In the genomic region with DNA sequence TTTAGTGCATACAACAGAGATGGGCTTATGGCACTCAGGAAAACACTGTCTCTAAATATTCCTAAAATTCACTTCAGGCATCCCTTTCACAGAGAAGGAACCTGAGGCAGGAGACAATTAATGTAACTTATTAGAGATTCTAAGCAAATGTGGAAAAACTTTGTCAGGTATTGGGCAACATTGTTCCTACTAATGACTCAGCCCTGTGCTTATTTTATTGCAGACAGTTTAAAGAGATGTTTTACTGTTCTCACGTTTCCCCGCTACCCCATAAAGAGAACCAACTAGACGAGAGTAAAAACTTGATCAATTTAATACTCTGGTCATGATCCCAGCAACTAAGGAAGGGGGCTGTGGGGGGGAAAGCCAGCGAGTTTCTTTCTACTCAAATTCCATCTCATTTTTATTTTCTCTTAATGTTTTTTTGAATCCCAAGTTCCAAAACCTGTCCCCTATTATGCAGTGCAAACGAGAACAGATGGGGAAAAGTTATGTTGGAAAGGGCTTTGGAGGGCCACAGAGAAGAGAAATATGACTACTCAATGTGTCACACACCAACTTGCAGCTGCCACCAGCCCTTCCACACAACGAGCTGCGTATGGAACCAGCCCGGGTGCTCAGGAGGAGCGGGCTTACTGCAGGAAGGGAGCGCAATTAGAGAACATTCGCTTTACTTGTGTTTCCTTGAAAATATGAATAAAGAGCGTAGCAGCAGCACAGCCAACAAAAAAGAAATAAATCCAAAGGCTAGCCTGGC, we compare ENCODE assay signal across 10 cellular contexts. TPM values are rescaled to one million over a fixed set of nuclear protein-coding genes. Genes with fewer than 3 reads are reported as not detected.
A peak's percentile ranks its signal among the peaks of the same experiment; 100 is the strongest.
DNase-seq lines count a peak whose midpoint lies in the region; ATAC-seq and TF ChIP-seq lines count a peak whose summit lies in the region.
"Had no signal": no experiment of that assay in that cellular context is flagged by ENCODE, and none has a peak within 500 bp of the region (broad histone marks: within the 10 kb centered on the region; RNA-seq: fewer than 3 reads in every experiment).

No MANE protein-coding gene starts in this region.

- H3K9me3 ChIP-seq in hepatocyte (ENCODE audit: low read depth) = no peaks in the 10 kb centered on the region

- TF ChIP-seq CTCF in AG09309 (IDR thresholded peaks at IDR 0.05; ENCODE audit: control insufficient read depth, insufficient read depth, low read depth, low read length, missing control alignments) = no peak
- no peak for TF ChIP-seq CTCF in hepatocyte (IDR thresholded peaks at IDR 0.05; ENCODE audit: poor library complexity)

- ATAC-seq in T-cell (replicated peaks in 1 of 4) (no peak), GM18511 (IDR thresholded peaks at IDR 0.05; ENCODE audit: unreplicated experiment) (no peak)
- ATAC-seq in effector memory CD8-positive, alpha-beta T cell (replicated peaks) = no peak

- no peaks in the 10 kb centered on the region for H4K20me1 ChIP-seq in hepatocyte (ENCODE audit: insufficient read depth, poor library complexity, severe bottlenecking)

- peak overlapping the region; percentile 78 to 84 for H3K27ac Mint-ChIP-seq in T-cell
- peak overlapping the region in 1 of 2 donors; percentile 71 for H3K27ac Mint-ChIP-seq in effector memory CD8-positive, alpha-beta T cell
- H3K27ac Mint-ChIP-seq: activated B cell treated with CpG ODN at 0.5 μM for 24 hours had no signal

- H3K4me1 ChIP-seq in hepatocyte (ENCODE audit: insufficient read depth) = peaks cover 6% of the 10 kb centered on the region

- POLR2A ChIA-PET in T-cell (lab: Charles Lee) = no interaction called here

- H2AFZ ChIP-seq in hepatocyte = no peak overlapping the region

- H3K4me3 ChIP-seq in AG09309 (ENCODE audit: control insufficient read depth, low read depth, low read length) (peak overlapping the region; percentile 27), hepatocyte (no peak overlapping the region)

- peak overlapping the region; percentile 35 for H3K4me2 ChIP-seq in hepatocyte

- no peak overlapping the region for H3K27ac ChIP-seq in hepatocyte

- no peaks in the 10 kb centered on the region for H3K36me3 Mint-ChIP-seq in T-cell
- H3K36me3 Mint-ChIP-seq in effector memory CD8-positive, alpha-beta T cell (ENCODE audit: insufficient read depth) = no peaks in the 10 kb centered on the region

- DNase-seq in AG09309 (ENCODE audit: low read depth) (peak; percentile 76), GM03348 (ENCODE audit: low spot score) (peak; percentile 72), T-cell (no peak), hepatocyte (ENCODE audit: low spot score) (peak; percentile 48), NCI-H1417 treated with DMSO at 0.1 percent for 48 hours (lab: John Stamatoyannopoulos, UW) (no peak), NCI-H2029 (lab: John Stamatoyannopoulos, UW) (no peak)
- no peak for DNase-seq in effector memory CD8-positive, alpha-beta T cell
- DNase-seq: activated B cell treated with CpG ODN at 0.5 μM for 24 hours, substantia nigra had no signal

- no peaks in the 10 kb centered on the region for H3K27me3 Mint-ChIP-seq in T-cell
- no peaks in the 10 kb centered on the region for H3K27me3 Mint-ChIP-seq in effector memory CD8-positive, alpha-beta T cell
- H3K27me3 Mint-ChIP-seq: activated B cell treated with CpG ODN at 0.5 μM for 24 hours had no signal

- no peaks in the 10 kb centered on the region for H3K27me3 ChIP-seq in hepatocyte

- WGBS in hepatocyte (ENCODE audit: low lambda C conversion rate, missing lambda C conversion rate) = 62% methylated on average over 12 of the region's 12 CpGs

- CTCF ChIA-PET in T-cell (lab: Charles Lee) = interaction anchor here in 1 of 2 donors (1.3 kb wide), 1 partner anchor 15 kb away, joined by 3 read pairs; no protein-coding TSS in a partner anchor

- H3K79me2 ChIP-seq in hepatocyte = no peaks in the 10 kb centered on the region

- no peaks in the 10 kb centered on the region for H3K9me2 ChIP-seq in hepatocyte (replicated peaks; ENCODE audit: insufficient read depth)

- peaks cover 0 to 3% (median 0%) of the 10 kb centered on the region in 3 donors for H3K9me3 Mint-ChIP-seq in T-cell
- H3K9me3 Mint-ChIP-seq in effector memory CD8-positive, alpha-beta T cell = peaks cover 1 to 6% of the 10 kb centered on the region in 2 donors

- H3K4me1 Mint-ChIP-seq in T-cell = peaks cover 87 to 91% (median 90%) of the 10 kb centered on the region in 3 donors
- peaks cover 41 to 46% of the 10 kb centered on the region in 2 donors for H3K4me1 Mint-ChIP-seq in effector memory CD8-positive, alpha-beta T cell (ENCODE audit: low read depth in 2 of 2)

- H3K36me3 ChIP-seq in hepatocyte (replicated peaks; ENCODE audit: insufficient read depth, low read depth) = no peaks in the 10 kb centered on the region

- H3K4me3 Mint-ChIP-seq in T-cell = no peak overlapping the region
- no peak overlapping the region for H3K4me3 Mint-ChIP-seq in effector memory CD8-positive, alpha-beta T cell
- H3K4me3 Mint-ChIP-seq: activated B cell treated with CpG ODN at 0.5 μM for 24 hours had no signal

RNA-seq across cellular contexts. Expression of a gene that starts 18.7 kb away (rescaled TPM):
- total RNA-seq in T-cell (10 to 100 TPM; 18.3 to 31.5 (median 25.1) TPM), hepatocyte (19.1 and 19.6 TPM in 2 replicates)
- polyA plus RNA-seq in hepatocyte = 16.9 and 20.1 TPM in 2 replicates

Comparison
In these comparisons a context has a peak if more than half of its experiments do, and no peak if none do; other contexts are left out.
1. DNase-seq: peak in AG09309 (single experiment), GM03348 (single experiment) and hepatocyte (single experiment); none in T-cell (0 of 34), NCI-H1417 treated with DMSO at 0.1 percent for 48 hours (single experiment), effector memory CD8-positive, alpha-beta T cell (0 of 3) and NCI-H2029 (single experiment).